In the genomic region with DNA sequence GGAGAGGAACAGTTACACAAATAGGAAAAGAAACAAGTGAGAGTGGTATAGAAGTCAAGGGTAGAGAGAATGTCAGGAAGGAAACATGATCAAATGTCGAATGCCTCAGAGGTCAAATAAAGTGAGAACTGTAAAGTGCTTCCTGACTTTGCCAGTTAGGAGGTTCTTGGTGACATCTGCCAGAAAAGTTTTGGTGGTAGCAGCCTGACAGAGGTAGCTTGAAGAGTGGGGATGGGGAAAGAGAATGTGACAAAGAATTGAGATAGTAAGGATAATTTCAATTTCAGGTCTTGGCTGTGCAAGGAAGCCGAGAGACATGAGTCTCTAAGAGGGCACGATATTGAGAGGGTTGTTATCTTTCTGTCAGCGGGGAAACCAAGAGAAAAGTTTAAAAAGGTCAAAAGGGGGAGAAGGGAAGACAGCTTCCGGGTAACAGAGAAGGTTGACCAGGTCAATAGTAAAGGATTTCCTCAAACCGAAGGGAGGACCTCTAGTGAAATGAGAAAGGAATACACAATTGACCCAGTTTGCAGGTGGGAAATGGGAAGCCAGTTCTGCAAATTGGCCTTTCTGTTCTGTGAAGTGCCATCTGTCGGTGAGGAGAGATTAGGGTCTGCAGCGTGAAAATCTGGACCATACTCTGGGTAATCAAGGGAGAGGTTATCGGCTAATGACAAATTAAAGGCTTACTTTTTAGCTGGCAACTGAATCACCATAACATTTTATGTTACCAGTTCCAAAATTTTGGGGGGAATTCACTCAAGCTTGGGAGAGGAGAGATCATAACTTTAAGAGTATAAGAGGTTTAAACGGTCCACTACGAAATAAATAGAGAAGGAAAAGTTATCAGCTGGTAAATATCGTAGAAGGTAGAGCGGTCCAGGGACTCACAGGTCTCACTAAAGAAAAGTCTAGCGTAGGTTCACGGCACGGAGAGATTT, we compare ENCODE assay signal across 1 cellular context.
TF ChIP-seq lines count a peak whose summit lies in the region.

No MANE protein-coding gene starts in this region.

TF ChIP-seq in HepG2, 621 proteins besides CTCF, POLR2A, EP300 and RAD21 (continued from another document and continues in another):
- TF ChIP-seq, protein P1, sequence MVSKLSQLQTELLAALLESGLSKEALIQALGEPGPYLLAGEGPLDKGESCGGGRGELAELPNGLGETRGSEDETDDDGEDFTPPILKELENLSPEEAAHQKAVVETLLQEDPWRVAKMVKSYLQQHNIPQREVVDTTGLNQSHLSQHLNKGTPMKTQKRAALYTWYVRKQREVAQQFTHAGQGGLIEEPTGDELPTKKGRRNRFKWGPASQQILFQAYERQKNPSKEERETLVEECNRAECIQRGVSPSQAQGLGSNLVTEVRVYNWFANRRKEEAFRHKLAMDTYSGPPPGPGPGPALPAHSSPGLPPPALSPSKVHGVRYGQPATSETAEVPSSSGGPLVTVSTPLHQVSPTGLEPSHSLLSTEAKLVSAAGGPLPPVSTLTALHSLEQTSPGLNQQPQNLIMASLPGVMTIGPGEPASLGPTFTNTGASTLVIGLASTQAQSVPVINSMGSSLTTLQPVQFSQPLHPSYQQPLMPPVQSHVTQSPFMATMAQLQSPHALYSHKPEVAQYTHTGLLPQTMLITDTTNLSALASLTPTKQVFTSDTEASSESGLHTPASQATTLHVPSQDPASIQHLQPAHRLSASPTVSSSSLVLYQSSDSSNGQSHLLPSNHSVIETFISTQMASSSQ (IDR thresholded peaks at IDR 0.05; ENCODE audit: low read depth) = 0 out of 2 replicates have a peak, but pooled peaks have one; percentile 8
- TF ChIP-seq, protein P1 (CRISPR knock-in tag; IDR thresholded peaks at IDR 0.05; ENCODE audit: borderline replicate concordance) = peak; percentile 14; the same call in 1 of the 2 replicates
- no peak for TF ChIP-seq ZNF337 (CRISPR knock-in tag; IDR thresholded peaks at IDR 0.05; ENCODE audit: borderline replicate concordance, low read depth)
- no peak for TF ChIP-seq ZNF672 (CRISPR knock-in tag; IDR thresholded peaks at IDR 0.05)
- peak; percentile 39; the same call in 1 of the 2 replicates for TF ChIP-seq STAG1 (CRISPR knock-in tag; IDR thresholded peaks at IDR 0.05)
- no peak for TF ChIP-seq RFX1 (IDR thresholded peaks at IDR 0.05)
- no peak for TF ChIP-seq ZNF546 (CRISPR knock-in tag; conservative IDR thresholded peaks at IDR 0.05)
- no peak for TF ChIP-seq ZNF83 (CRISPR knock-in tag; IDR thresholded peaks at IDR 0.05; ENCODE audit: borderline replicate concordance)
- TF ChIP-seq ZMYM4 (CRISPR knock-in tag; IDR thresholded peaks at IDR 0.05) = 0 out of 2 replicates have a peak, but pooled peaks have one; percentile 57
- no peak for TF ChIP-seq ZNF616 (CRISPR knock-in tag; IDR thresholded peaks at IDR 0.05; ENCODE audit: low read depth)
- TF ChIP-seq, protein P2, sequence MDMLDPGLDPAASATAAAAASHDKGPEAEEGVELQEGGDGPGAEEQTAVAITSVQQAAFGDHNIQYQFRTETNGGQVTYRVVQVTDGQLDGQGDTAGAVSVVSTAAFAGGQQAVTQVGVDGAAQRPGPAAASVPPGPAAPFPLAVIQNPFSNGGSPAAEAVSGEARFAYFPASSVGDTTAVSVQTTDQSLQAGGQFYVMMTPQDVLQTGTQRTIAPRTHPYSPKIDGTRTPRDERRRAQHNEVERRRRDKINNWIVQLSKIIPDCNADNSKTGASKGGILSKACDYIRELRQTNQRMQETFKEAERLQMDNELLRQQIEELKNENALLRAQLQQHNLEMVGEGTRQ (IDR thresholded peaks at IDR 0.05; ENCODE audit: low read depth, low read length) = no peak
- TF ChIP-seq, protein P2 (CRISPR knock-in tag; IDR thresholded peaks at IDR 0.05; ENCODE audit: borderline replicate concordance) = no peak
- TF ChIP-seq, protein P3, sequence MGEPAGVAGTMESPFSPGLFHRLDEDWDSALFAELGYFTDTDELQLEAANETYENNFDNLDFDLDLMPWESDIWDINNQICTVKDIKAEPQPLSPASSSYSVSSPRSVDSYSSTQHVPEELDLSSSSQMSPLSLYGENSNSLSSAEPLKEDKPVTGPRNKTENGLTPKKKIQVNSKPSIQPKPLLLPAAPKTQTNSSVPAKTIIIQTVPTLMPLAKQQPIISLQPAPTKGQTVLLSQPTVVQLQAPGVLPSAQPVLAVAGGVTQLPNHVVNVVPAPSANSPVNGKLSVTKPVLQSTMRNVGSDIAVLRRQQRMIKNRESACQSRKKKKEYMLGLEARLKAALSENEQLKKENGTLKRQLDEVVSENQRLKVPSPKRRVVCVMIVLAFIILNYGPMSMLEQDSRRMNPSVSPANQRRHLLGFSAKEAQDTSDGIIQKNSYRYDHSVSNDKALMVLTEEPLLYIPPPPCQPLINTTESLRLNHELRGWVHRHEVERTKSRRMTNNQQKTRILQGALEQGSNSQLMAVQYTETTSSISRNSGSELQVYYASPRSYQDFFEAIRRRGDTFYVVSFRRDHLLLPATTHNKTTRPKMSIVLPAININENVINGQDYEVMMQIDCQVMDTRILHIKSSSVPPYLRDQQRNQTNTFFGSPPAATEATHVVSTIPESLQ (CRISPR knock-in tag; conservative IDR thresholded peaks at IDR 0.05) = no peak
- TF ChIP-seq, protein P4, sequence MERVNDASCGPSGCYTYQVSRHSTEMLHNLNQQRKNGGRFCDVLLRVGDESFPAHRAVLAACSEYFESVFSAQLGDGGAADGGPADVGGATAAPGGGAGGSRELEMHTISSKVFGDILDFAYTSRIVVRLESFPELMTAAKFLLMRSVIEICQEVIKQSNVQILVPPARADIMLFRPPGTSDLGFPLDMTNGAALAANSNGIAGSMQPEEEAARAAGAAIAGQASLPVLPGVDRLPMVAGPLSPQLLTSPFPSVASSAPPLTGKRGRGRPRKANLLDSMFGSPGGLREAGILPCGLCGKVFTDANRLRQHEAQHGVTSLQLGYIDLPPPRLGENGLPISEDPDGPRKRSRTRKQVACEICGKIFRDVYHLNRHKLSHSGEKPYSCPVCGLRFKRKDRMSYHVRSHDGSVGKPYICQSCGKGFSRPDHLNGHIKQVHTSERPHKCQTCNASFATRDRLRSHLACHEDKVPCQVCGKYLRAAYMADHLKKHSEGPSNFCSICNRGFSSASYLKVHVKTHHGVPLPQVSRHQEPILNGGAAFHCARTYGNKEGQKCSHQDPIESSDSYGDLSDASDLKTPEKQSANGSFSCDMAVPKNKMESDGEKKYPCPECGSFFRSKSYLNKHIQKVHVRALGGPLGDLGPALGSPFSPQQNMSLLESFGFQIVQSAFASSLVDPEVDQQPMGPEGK (CRISPR knock-in tag; IDR thresholded peaks at IDR 0.05) = peak; percentile 60
- TF ChIP-seq, protein P5, sequence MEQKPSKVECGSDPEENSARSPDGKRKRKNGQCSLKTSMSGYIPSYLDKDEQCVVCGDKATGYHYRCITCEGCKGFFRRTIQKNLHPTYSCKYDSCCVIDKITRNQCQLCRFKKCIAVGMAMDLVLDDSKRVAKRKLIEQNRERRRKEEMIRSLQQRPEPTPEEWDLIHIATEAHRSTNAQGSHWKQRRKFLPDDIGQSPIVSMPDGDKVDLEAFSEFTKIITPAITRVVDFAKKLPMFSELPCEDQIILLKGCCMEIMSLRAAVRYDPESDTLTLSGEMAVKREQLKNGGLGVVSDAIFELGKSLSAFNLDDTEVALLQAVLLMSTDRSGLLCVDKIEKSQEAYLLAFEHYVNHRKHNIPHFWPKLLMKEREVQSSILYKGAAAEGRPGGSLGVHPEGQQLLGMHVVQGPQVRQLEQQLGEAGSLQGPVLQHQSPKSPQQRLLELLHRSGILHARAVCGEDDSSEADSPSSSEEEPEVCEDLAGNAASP (CRISPR knock-in tag; IDR thresholded peaks at IDR 0.05; ENCODE audit: borderline replicate concordance) = peak; percentile 38; the same call in 1 of the 2 replicates
- TF ChIP-seq, protein P6, sequence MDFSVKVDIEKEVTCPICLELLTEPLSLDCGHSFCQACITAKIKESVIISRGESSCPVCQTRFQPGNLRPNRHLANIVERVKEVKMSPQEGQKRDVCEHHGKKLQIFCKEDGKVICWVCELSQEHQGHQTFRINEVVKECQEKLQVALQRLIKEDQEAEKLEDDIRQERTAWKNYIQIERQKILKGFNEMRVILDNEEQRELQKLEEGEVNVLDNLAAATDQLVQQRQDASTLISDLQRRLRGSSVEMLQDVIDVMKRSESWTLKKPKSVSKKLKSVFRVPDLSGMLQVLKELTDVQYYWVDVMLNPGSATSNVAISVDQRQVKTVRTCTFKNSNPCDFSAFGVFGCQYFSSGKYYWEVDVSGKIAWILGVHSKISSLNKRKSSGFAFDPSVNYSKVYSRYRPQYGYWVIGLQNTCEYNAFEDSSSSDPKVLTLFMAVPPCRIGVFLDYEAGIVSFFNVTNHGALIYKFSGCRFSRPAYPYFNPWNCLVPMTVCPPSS (IDR thresholded peaks at IDR 0.05) = no peak
- TF ChIP-seq ZNF772 (CRISPR knock-in tag; IDR thresholded peaks at IDR 0.05) = no peak
- TF ChIP-seq ZBTB7A (CRISPR knock-in tag; IDR thresholded peaks at IDR 0.05) = no peak
- TF ChIP-seq, protein P7, sequence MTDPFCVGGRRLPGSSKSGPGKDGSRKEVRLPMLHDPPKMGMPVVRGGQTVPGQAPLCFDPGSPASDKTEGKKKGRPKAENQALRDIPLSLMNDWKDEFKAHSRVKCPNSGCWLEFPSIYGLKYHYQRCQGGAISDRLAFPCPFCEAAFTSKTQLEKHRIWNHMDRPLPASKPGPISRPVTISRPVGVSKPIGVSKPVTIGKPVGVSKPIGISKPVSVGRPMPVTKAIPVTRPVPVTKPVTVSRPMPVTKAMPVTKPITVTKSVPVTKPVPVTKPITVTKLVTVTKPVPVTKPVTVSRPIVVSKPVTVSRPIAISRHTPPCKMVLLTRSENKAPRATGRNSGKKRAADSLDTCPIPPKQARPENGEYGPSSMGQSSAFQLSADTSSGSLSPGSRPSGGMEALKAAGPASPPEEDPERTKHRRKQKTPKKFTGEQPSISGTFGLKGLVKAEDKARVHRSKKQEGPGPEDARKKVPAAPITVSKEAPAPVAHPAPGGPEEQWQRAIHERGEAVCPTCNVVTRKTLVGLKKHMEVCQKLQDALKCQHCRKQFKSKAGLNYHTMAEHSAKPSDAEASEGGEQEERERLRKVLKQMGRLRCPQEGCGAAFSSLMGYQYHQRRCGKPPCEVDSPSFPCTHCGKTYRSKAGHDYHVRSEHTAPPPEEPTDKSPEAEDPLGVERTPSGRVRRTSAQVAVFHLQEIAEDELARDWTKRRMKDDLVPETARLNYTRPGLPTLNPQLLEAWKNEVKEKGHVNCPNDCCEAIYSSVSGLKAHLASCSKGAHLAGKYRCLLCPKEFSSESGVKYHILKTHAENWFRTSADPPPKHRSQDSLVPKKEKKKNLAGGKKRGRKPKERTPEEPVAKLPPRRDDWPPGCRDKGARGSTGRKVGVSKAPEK (CRISPR knock-in tag; IDR thresholded peaks at IDR 0.05; ENCODE audit: borderline replicate concordance) = peak; percentile 10; the same call in 1 of the 2 replicates
- no peak for TF ChIP-seq ZNF577 (CRISPR knock-in tag; IDR thresholded peaks at IDR 0.05; ENCODE audit: borderline replicate concordance, low read depth)
- TF ChIP-seq, protein P8, sequence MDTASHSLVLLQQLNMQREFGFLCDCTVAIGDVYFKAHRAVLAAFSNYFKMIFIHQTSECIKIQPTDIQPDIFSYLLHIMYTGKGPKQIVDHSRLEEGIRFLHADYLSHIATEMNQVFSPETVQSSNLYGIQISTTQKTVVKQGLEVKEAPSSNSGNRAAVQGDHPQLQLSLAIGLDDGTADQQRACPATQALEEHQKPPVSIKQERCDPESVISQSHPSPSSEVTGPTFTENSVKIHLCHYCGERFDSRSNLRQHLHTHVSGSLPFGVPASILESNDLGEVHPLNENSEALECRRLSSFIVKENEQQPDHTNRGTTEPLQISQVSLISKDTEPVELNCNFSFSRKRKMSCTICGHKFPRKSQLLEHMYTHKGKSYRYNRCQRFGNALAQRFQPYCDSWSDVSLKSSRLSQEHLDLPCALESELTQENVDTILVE (CRISPR knock-in tag; IDR thresholded peaks at IDR 0.05) = no peak
- no peak for TF ChIP-seq NRL (CRISPR knock-in tag; IDR thresholded peaks at IDR 0.05; ENCODE audit: borderline replicate concordance)
- no peak for TF ChIP-seq ZNF563 (CRISPR knock-in tag; IDR thresholded peaks at IDR 0.05)
- no peak for TF ChIP-seq CC2D1A (CRISPR knock-in tag; IDR thresholded peaks at IDR 0.05)
- TF ChIP-seq ZNF557 (CRISPR knock-in tag; IDR thresholded peaks at IDR 0.05) = peak; percentile 51; the same call in 1 of the 2 replicates
- no peak for TF ChIP-seq TBX3 (IDR thresholded peaks at IDR 0.05; ENCODE audit: borderline replicate concordance)
- TF ChIP-seq, protein P9, sequence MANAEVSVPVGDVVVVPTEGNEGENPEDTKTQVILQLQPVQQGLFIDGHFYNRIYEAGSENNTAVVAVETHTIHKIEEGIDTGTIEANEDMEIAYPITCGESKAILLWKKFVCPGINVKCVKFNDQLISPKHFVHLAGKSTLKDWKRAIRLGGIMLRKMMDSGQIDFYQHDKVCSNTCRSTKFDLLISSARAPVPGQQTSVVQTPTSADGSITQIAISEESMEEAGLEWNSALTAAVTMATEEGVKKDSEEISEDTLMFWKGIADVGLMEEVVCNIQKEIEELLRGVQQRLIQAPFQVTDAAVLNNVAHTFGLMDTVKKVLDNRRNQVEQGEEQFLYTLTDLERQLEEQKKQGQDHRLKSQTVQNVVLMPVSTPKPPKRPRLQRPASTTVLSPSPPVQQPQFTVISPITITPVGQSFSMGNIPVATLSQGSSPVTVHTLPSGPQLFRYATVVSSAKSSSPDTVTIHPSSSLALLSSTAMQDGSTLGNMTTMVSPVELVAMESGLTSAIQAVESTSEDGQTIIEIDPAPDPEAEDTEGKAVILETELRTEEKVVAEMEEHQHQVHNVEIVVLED (CRISPR knock-in tag; IDR thresholded peaks at IDR 0.05; ENCODE audit: borderline replicate concordance) = no peak
- TF ChIP-seq, protein P10, sequence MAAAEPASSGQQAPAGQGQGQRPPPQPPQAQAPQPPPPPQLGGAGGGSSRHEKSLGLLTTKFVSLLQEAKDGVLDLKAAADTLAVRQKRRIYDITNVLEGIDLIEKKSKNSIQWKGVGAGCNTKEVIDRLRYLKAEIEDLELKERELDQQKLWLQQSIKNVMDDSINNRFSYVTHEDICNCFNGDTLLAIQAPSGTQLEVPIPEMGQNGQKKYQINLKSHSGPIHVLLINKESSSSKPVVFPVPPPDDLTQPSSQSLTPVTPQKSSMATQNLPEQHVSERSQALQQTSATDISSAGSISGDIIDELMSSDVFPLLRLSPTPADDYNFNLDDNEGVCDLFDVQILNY (CRISPR knock-in tag; conservative IDR thresholded peaks at IDR 0.05) = no peak
